Comparison of ENCODE assay signal across 24 cellular contexts in the genomic region with DNA sequence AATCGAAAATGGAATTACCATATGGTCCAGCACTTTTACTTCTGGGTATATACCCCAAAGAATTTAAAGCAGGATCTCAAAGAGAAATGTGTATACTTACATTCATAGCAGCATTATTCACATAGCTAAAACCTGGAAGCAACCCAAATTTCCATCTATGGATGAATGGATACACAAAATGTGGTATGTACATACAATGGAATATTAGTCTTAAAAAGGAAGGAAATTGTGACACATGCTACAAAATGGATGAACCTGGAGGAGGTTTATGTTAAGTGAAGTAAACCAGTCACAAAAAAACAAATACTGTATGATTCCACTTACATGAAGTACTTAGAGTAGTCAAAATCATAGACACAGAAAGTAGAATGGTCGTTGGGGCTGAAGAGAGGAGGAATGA.
A peak's percentile ranks its signal among the peaks of the same experiment; 100 is the strongest.
DNase-seq lines count a peak whose midpoint lies in the region; ATAC-seq, FAIRE-seq and TF ChIP-seq lines count a peak whose summit lies in the region.
"Had no signal": no experiment of that assay in that cellular context is flagged by ENCODE, and none has a peak within 500 bp of the region (broad histone marks: within the 10 kb centered on the region; RNA-seq: fewer than 3 reads in every experiment).

No MANE protein-coding gene starts in this region.

- no peaks in the 10 kb centered on the region for H3K4me1 ChIP-seq in astrocyte (ENCODE audit: insufficient read depth, low read length)
- H3K4me1 ChIP-seq: BE2C, SJCRH30 had no signal

- no peak for ATAC-seq in activated CD8-positive, alpha-beta T cell treated with anti-CD3 and anti-CD28 coated beads for 36 hours
- ATAC-seq in GM18520 (IDR thresholded peaks at IDR 0.05; ENCODE audit: unreplicated experiment) = no peak
- ATAC-seq: Panc1 had no signal

- H3K4me3 Mint-ChIP-seq in astrocyte (ENCODE audit: unreplicated experiment) = no peak overlapping the region
- H3K4me3 Mint-ChIP-seq in activated CD8-positive, alpha-beta T cell treated with anti-CD3 and anti-CD28 coated beads for 36 hours = no peak overlapping the region

- no peaks in the 10 kb centered on the region for H3K27me3 ChIP-seq in astrocyte (ENCODE audit: insufficient read depth, low read length)
- H3K27me3 ChIP-seq: BE2C, SJCRH30 had no signal

- peak; percentile 9 for FAIRE-seq in astrocyte (lab: Jason Lieb, UNC)
- FAIRE-seq: A204.1, D721Med, GM12891 had no signal

- H3K4me1 Mint-ChIP-seq in astrocyte (ENCODE audit: low read depth, unreplicated experiment) = no peaks in the 10 kb centered on the region
- H3K4me1 Mint-ChIP-seq in activated CD8-positive, alpha-beta T cell treated with anti-CD3 and anti-CD28 coated beads for 36 hours (ENCODE audit: low read depth) = no peaks in the 10 kb centered on the region

- DNase-seq in EL (peak; percentile 8), astrocyte (ENCODE audit: low read depth) (peak; percentile 25), foreskin melanocyte (peak; percentile 29), pulmonary artery endothelial cell (ENCODE audit: low read depth, low spot score) (peak; percentile 62), DMS 273 (lab: John Stamatoyannopoulos, UW; ENCODE audit: unreplicated experiment) (no peak), DMS 273 treated with DMSO at 0.1 percent for 48 hours (lab: John Stamatoyannopoulos, UW) (no peak)
- DNase-seq in activated CD8-positive, alpha-beta T cell treated with anti-CD3 and anti-CD28 coated beads for 36 hours = no peak
- DNase-seq: BE2C; DMS79; GOT3; KBM-7; NCI-H1092 treated with DMSO at 0.1 percent for 48 hours; NCI-H146; NCI-H2029 treated with DMSO at 0.1 percent for 48 hours; NCI-H345; NCI-H524; NCI-H774; NK-92 treated with Interleukin-12 subunit alpha and Interleukin-12 subunit beta, amount 100 ng/mL, for 24 hours; SJCRH30 had no signal

- H3K4me2 ChIP-seq in astrocyte (ENCODE audit: low read length) = no peak overlapping the region

- intact Hi-C loops in activated CD8-positive, alpha-beta T cell treated with anti-CD3 and anti-CD28 coated beads for 36 hours (cut with micrococcal nuclease) = no loop called here

- CTCF ChIA-PET in activated CD8-positive, alpha-beta T cell treated with anti-CD3 and anti-CD28 coated beads for 36 hours (lab: Charles Lee) = no interaction called here

- no peaks in the 10 kb centered on the region for H3K9me3 Mint-ChIP-seq in astrocyte (ENCODE audit: unreplicated experiment)
- H3K9me3 Mint-ChIP-seq in activated CD8-positive, alpha-beta T cell treated with anti-CD3 and anti-CD28 coated beads for 36 hours = no peaks in the 10 kb centered on the region

- no peaks in the 10 kb centered on the region for H4K20me1 ChIP-seq in astrocyte (ENCODE audit: insufficient read depth, low read length)

- no peaks in the 10 kb centered on the region for H3K79me2 ChIP-seq in astrocyte (ENCODE audit: insufficient read depth, low read length)

- H3K27ac Mint-ChIP-seq in astrocyte (ENCODE audit: unreplicated experiment) = no peak overlapping the region
- no peak overlapping the region for H3K27ac Mint-ChIP-seq in activated CD8-positive, alpha-beta T cell treated with anti-CD3 and anti-CD28 coated beads for 36 hours

- no peak for TF ChIP-seq CTCF in astrocyte (IDR thresholded peaks at IDR 0.05; ENCODE audit: insufficient read depth, low read depth, low read length)
- no peak for TF ChIP-seq CTCF in activated CD8-positive, alpha-beta T cell treated with anti-CD3 and anti-CD28 coated beads for 36 hours (IDR thresholded peaks at IDR 0.05)

- no peaks in the 10 kb centered on the region for H3K36me3 ChIP-seq in astrocyte (ENCODE audit: insufficient read depth, low read length)
- H3K36me3 ChIP-seq: BE2C had no signal

- POLR2A ChIA-PET in activated CD8-positive, alpha-beta T cell treated with anti-CD3 and anti-CD28 coated beads for 36 hours (lab: Charles Lee) = no interaction called here

- no peak overlapping the region for H3K9ac ChIP-seq in astrocyte (ENCODE audit: low read length)

- no peak overlapping the region for H3K4me3 ChIP-seq in astrocyte (ENCODE audit: insufficient read depth, low read depth, low read length)
- H3K4me3 ChIP-seq: SJCRH30 had no signal

- no peaks in the 10 kb centered on the region for H3K27me3 Mint-ChIP-seq in astrocyte (ENCODE audit: low read depth, unreplicated experiment)
- H3K27me3 Mint-ChIP-seq in activated CD8-positive, alpha-beta T cell treated with anti-CD3 and anti-CD28 coated beads for 36 hours = no peaks in the 10 kb centered on the region

- H3K9me3 ChIP-seq in astrocyte (ENCODE audit: insufficient read depth, low read depth, low read length) = peaks cover 3% of the 10 kb centered on the region
- H3K9me3 ChIP-seq: BE2C, SJCRH30 had no signal

- H2AFZ ChIP-seq in astrocyte (ENCODE audit: low read depth, low read length) = no peak overlapping the region

- no peak overlapping the region for H3K27ac ChIP-seq in astrocyte (ENCODE audit: low read depth, low read length)
- H3K27ac ChIP-seq: SJCRH30 had no signal

- peaks cover 2% of the 10 kb centered on the region for H3K36me3 Mint-ChIP-seq in astrocyte (ENCODE audit: low read depth, unreplicated experiment)
- peaks cover 10% of the 10 kb centered on the region for H3K36me3 Mint-ChIP-seq in activated CD8-positive, alpha-beta T cell treated with anti-CD3 and anti-CD28 coated beads for 36 hours (ENCODE audit: low read depth)

Comparison
In these comparisons a context has a peak if more than half of its experiments do, and no peak if none do; other contexts are left out.
1. DNase-seq: peak in EL (single experiment), astrocyte (single experiment), foreskin melanocyte (single experiment) and pulmonary artery endothelial cell (single experiment); none in DMS 273 (single experiment), activated CD8-positive, alpha-beta T cell treated with anti-CD3 and anti-CD28 coated beads for 36 hours (single experiment) and DMS 273 treated with DMSO at 0.1 percent for 48 hours (single experiment).